In the genomic region with DNA sequence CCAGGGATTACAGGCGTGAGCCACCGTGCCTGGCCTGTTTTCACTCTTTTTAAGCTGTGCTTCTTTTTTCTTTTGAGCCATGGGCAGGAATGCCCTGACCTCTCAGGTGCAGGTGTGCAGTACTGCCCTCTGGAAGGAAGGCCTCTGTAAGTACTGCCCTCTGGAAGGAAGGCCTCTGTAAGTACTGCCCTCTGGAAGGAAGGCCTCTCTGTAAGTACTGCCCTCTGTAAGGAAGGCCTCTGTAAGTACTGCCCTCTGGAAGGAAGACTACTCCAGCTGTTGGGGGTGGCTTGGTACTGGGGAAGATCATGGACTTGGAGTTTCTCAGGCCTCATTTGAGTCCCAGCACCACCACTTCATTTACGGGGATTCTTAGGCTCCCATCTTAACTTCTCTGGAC, we compare ENCODE assay signal across 1 cellular context.
TF ChIP-seq lines count a peak whose summit lies in the region.

No MANE protein-coding gene starts in this region.

TF ChIP-seq in HCT116, 20 proteins besides CTCF, POLR2A, EP300 and RAD21 (continued from another document):
- TF ChIP-seq ZBTB33 (IDR thresholded peaks at IDR 0.05; ENCODE audit: extremely low read depth, insufficient replicate concordance, low read length), result no peak
- no peak for TF ChIP-seq ELF1 (IDR thresholded peaks at IDR 0.05; ENCODE audit: borderline replicate concordance, low read depth)
- no peak for TF ChIP-seq FOSL1 (IDR thresholded peaks at IDR 0.05; ENCODE audit: low read depth)
- no peak for TF ChIP-seq EGR1 (IDR thresholded peaks at IDR 0.05; ENCODE audit: low read depth)
- no peak for TF ChIP-seq POLR2AphosphoS5 (IDR thresholded peaks at IDR 0.05; ENCODE audit: low read depth, low read length)
- TF ChIP-seq EZH2phosphoT487 (IDR thresholded peaks at IDR 0.05; ENCODE audit: borderline replicate concordance), result no peak
- no peak for TF ChIP-seq ZFX (IDR thresholded peaks at IDR 0.05)
- TF ChIP-seq ZNF274 (IDR thresholded peaks at IDR 0.05; ENCODE audit: low read depth, low read length), result no peak
- TF ChIP-seq EZH2 (IDR thresholded peaks at IDR 0.05), result no peak
- no peak for TF ChIP-seq CEBPB (IDR thresholded peaks at IDR 0.05; ENCODE audit: low read depth)
- TF ChIP-seq TCF7L2 (IDR thresholded peaks at IDR 0.05; ENCODE audit: borderline replicate concordance, extremely low read depth, insufficient read depth, insufficient read length), result no peak
TF ChIP-seq in HCT116: peak in this region for 0.
